13 cellular contexts compared by ENCODE assay signal in the genomic region with DNA sequence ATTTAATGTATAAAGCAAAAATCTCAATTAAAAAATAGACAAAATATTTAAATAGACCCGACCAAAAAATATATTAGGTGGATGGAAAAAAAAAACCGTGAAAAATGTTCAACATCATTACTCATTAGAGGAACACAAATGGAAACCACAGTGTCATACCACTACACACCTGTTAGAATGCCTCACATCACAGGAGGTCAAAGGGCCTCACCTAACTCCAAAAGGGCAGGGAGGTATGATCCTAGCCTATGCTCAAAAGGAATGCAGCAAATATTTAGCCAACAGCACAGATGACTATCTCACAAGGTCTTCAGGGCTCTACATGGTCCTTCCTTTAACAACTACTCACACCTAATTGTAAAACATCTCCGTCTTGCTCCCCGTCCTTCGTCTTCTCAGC.
"Had no signal": no experiment of that assay in that cellular context is flagged by ENCODE, and none has a peak within 500 bp of the region (broad histone marks: within the 10 kb centered on the region; RNA-seq: fewer than 3 reads in every experiment).

No MANE protein-coding gene starts in this region.

- H3K9me3 ChIP-seq: heart left ventricle, prostate gland, suprapubic skin, upper lobe of left lung had no signal

- H3K4me3 ChIP-seq: heart left ventricle, prostate gland, skin epidermis, suprapubic skin, upper lobe of left lung had no signal

- H3K27me3 ChIP-seq: brain microvascular endothelial cell, heart left ventricle, suprapubic skin, upper lobe of left lung had no signal

- H3K36me3 ChIP-seq: brain microvascular endothelial cell, heart left ventricle, prostate gland, suprapubic skin, upper lobe of left lung had no signal

- ATAC-seq: effector memory CD8-positive, alpha-beta T cell; heart left ventricle; right cardiac atrium; stimulated activated naive CD8-positive, alpha-beta T cell treated with anti-CD3 and anti-CD28 coated beads, Interleukin-15, Interleukin-2, amounts not matched to agents 100 U/mL and 50 U/mL, for 24 hours had no signal

- DNase-seq: anterior cingulate cortex; brain microvascular endothelial cell; cerebellar nuclear complex; effector memory CD8-positive, alpha-beta T cell; heart left ventricle; immature natural killer cell; right cardiac atrium; stimulated activated CD4-positive, alpha-beta T cell treated with anti-CD3 and anti-CD28 coated beads, Interleukin-4, amount 100 ng/mL, for 24 hours; stimulated activated naive CD8-positive, alpha-beta T cell treated with anti-CD3 and anti-CD28 coated beads, Interleukin-15, Interleukin-2, amounts not matched to agents 100 U/mL and 50 U/mL, for 24 hours; upper lobe of left lung had no signal

- H3K27ac ChIP-seq: brain microvascular endothelial cell, heart left ventricle, prostate gland, skin epidermis, suprapubic skin, upper lobe of left lung had no signal

- H3K4me1 ChIP-seq: heart left ventricle, prostate gland, suprapubic skin, upper lobe of left lung had no signal
